In the genomic region with DNA sequence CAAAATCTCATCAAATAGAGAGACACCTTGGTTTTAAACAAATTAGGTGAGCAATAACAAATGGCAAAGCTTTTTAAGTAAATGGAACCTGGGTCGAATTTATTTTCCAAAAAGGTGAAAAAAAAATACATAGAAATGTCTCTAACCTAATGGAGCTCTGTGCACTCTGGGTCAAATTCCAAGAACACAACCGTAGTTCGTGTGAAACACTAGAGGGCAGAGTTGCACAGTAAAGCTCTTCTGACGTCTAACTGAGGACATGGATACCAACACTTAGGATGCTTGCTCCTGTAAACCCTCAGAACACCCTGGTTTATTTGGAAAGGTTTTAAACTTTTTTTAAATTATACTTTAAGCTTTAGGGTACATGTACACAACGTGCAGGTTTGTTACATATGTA, we compare ENCODE assay signal across 8 cellular contexts. TPM values are rescaled to one million over a fixed set of nuclear protein-coding genes. Genes with fewer than 3 reads are reported as not detected.
A peak's percentile ranks its signal among the peaks of the same experiment; 100 is the strongest.
DNase-seq lines count a peak whose midpoint lies in the region; ATAC-seq and TF ChIP-seq lines count a peak whose summit lies in the region.

No MANE protein-coding gene starts in this region.

- no peak overlapping the region for H3K9ac ChIP-seq in KMS-11
- H3K9ac ChIP-seq in OCI-LY1 (ENCODE audit: low read length) = no peak overlapping the region

- H3F3A ChIP-seq in GM23338 (replicated peaks; ENCODE audit: low read depth) = no peaks in the 10 kb centered on the region
- H3F3A ChIP-seq in OCI-LY1 (ENCODE audit: insufficient read depth, low read length) = no peaks in the 10 kb centered on the region

- DNase-seq in activated naive CD4-positive, alpha-beta T cell treated with anti-CD3 and anti-CD28 coated beads for 36 hours = peak; percentile 45
- DNase-seq in activated naive CD4-positive, alpha-beta T cell treated with anti-CD3 and anti-CD28 coated beads, Interleukin-2, amount 50 U/mL, for 16 hours = no peak
- peak; percentile 89 for DNase-seq in GM23338 (ENCODE audit: low spot score)
- DNase-seq in dorsolateral prefrontal cortex = peak in 2 of 10 donors; percentile 18 to 30
- DNase-seq in medulla oblongata (ENCODE audit: extremely low spot score) = peak; percentile 62
- DNase-seq in suprapubic skin (ENCODE audit: low spot score in 2 of 2) = no peak

- H3K4me2 ChIP-seq in GM23338 (no peak overlapping the region), KMS-11 (no peak overlapping the region), OCI-LY1 (ENCODE audit: low read length) (no peak overlapping the region)

- no peak for TF ChIP-seq POLR2A in suprapubic skin (IDR thresholded peaks at IDR 0.05)

- H3K27ac ChIP-seq in GM23338 (ENCODE audit: low read depth) (no peak overlapping the region), KMS-11 (no peak overlapping the region), OCI-LY1 (ENCODE audit: low read depth, low read length, poor library complexity, severe bottlenecking) (no peak overlapping the region), dorsolateral prefrontal cortex (no peak overlapping the region), suprapubic skin (no peak overlapping the region)

- H3K4me1 Mint-ChIP-seq in activated naive CD4-positive, alpha-beta T cell treated with anti-CD3 and anti-CD28 coated beads for 36 hours (ENCODE audit: low read depth) = no peaks in the 10 kb centered on the region
- H3K4me1 Mint-ChIP-seq in GM23338 = no peaks in the 10 kb centered on the region

- no peak overlapping the region for H2AFZ ChIP-seq in GM23338
- H2AFZ ChIP-seq in KMS-11 (ENCODE audit: low read depth) = no peak overlapping the region
- no peak overlapping the region for H2AFZ ChIP-seq in OCI-LY1 (ENCODE audit: low read length)

- no peak overlapping the region for H3K4me3 Mint-ChIP-seq in activated naive CD4-positive, alpha-beta T cell treated with anti-CD3 and anti-CD28 coated beads for 36 hours
- H3K4me3 Mint-ChIP-seq in GM23338 = no peak overlapping the region

- H3K4me3 ChIP-seq in GM23338 (no peak overlapping the region), KMS-11 (IDR thresholded peaks at IDR 0.05; ENCODE audit: insufficient read depth, low read depth, low read length) (no peak overlapping the region), OCI-LY1 (ENCODE audit: low read depth, low read length, poor library complexity, severe bottlenecking) (no peak overlapping the region), dorsolateral prefrontal cortex (no peak overlapping the region), suprapubic skin (no peak overlapping the region)

- no peaks in the 10 kb centered on the region for H3K36me3 ChIP-seq in GM23338 (ENCODE audit: insufficient read depth)
- H3K36me3 ChIP-seq in KMS-11 (ENCODE audit: insufficient read depth) = no peaks in the 10 kb centered on the region
- H3K36me3 ChIP-seq in OCI-LY1 (ENCODE audit: insufficient read depth, low read length) = no peaks in the 10 kb centered on the region
- no peaks in the 10 kb centered on the region for H3K36me3 ChIP-seq in suprapubic skin

- H4K20me1 ChIP-seq in GM23338 (replicated peaks; ENCODE audit: insufficient read depth) (no peaks in the 10 kb centered on the region), KMS-11 (ENCODE audit: insufficient read depth) (no peaks in the 10 kb centered on the region), OCI-LY1 (ENCODE audit: insufficient read depth, low read length) (no peaks in the 10 kb centered on the region; the same call in 1 of the 2 replicates)

- TF ChIP-seq EP300 in suprapubic skin (IDR thresholded peaks at IDR 0.05) = no peak

- H3K27me3 Mint-ChIP-seq in activated naive CD4-positive, alpha-beta T cell treated with anti-CD3 and anti-CD28 coated beads for 36 hours (ENCODE audit: low read depth) = peaks cover 2% of the 10 kb centered on the region
- H3K27me3 Mint-ChIP-seq in GM23338 (ENCODE audit: insufficient read depth, low read depth, poor library complexity) = no peaks in the 10 kb centered on the region

- intact Hi-C loops in activated naive CD4-positive, alpha-beta T cell treated with anti-CD3 and anti-CD28 coated beads for 36 hours (cut with micrococcal nuclease) = loop anchor here (1.0 kb wide), 4 partner anchors 296 to 1029 kb away; no protein-coding TSS in a partner anchor
- intact Hi-C loops in dorsolateral prefrontal cortex (cut with DNase I) = loop anchor here (2.0 to 10.0 kb wide), 3 partner anchors 294 to 1034 kb away; no protein-coding TSS in a partner anchor

- no peaks in the 10 kb centered on the region for H3K9me3 Mint-ChIP-seq in activated naive CD4-positive, alpha-beta T cell treated with anti-CD3 and anti-CD28 coated beads for 36 hours
- no peaks in the 10 kb centered on the region for H3K9me3 Mint-ChIP-seq in GM23338

- H3K36me3 Mint-ChIP-seq in activated naive CD4-positive, alpha-beta T cell treated with anti-CD3 and anti-CD28 coated beads for 36 hours (ENCODE audit: low read depth) = no peaks in the 10 kb centered on the region
- no peaks in the 10 kb centered on the region for H3K36me3 Mint-ChIP-seq in GM23338 (ENCODE audit: low read depth)

- H3K27me3 ChIP-seq in GM23338 (ENCODE audit: insufficient read depth) (no peaks in the 10 kb centered on the region), KMS-11 (ENCODE audit: insufficient read depth, low read depth) (no peaks in the 10 kb centered on the region), OCI-LY1 (ENCODE audit: insufficient read depth, low read length) (no peaks in the 10 kb centered on the region), dorsolateral prefrontal cortex (no peaks in the 10 kb centered on the region), suprapubic skin (no peaks in the 10 kb centered on the region)

- H3K9me3 ChIP-seq in OCI-LY1 (ENCODE audit: low read length) (no peaks in the 10 kb centered on the region), suprapubic skin (no peaks in the 10 kb centered on the region)

- H3K4me1 ChIP-seq in GM23338 (ENCODE audit: insufficient read depth) (no peaks in the 10 kb centered on the region), KMS-11 (ENCODE audit: low read depth, poor library complexity, severe bottlenecking) (no peaks in the 10 kb centered on the region), OCI-LY1 (ENCODE audit: insufficient read depth, low read length, severe bottlenecking) (no peaks in the 10 kb centered on the region), suprapubic skin (no peaks in the 10 kb centered on the region)

- peak; percentile 92 for ATAC-seq in GM23338

- no peak overlapping the region for H3K27ac Mint-ChIP-seq in activated naive CD4-positive, alpha-beta T cell treated with anti-CD3 and anti-CD28 coated beads for 36 hours
- H3K27ac Mint-ChIP-seq in GM23338 = no peak overlapping the region

- no peaks in the 10 kb centered on the region for H3K9me2 ChIP-seq in GM23338 (ENCODE audit: insufficient read depth)
- no peaks in the 10 kb centered on the region for H3K9me2 ChIP-seq in OCI-LY1 (ENCODE audit: low read depth, low read length)

- TF ChIP-seq CTCF in GM23338 (conservative IDR thresholded peaks at IDR 0.05; ENCODE audit: low read depth in 2 of 2) (peak; percentile 92 to 94), KMS-11 (conservative IDR thresholded peaks at IDR 0.05; ENCODE audit: low read depth, low read length) (peak; percentile 86), OCI-LY1 (IDR thresholded peaks at IDR 0.05; ENCODE audit: low read length) (peak; percentile 68), dorsolateral prefrontal cortex (IDR thresholded peaks at IDR 0.05 in 54 of 56, conservative IDR thresholded peaks at IDR 0.05 in 2 of 56; ENCODE audit: low read depth in 1 of 56, partially characterized antibody in 56 of 56) (peak; percentile 30 to 79 (median 62)), suprapubic skin (IDR thresholded peaks at IDR 0.05) (peak in 1 of 2 donors; percentile 42)

- CTCF ChIA-PET in activated naive CD4-positive, alpha-beta T cell treated with anti-CD3 and anti-CD28 coated beads for 36 hours (lab: Charles Lee) = interaction anchor here (0.5 to 2.4 kb wide), 20 partner anchors 9 to 1048 kb away, joined by 3 to 26 read pairs (median 4); no protein-coding TSS in a partner anchor

- 3% methylated on average over 5 of the region's 5 CpGs for WGBS in suprapubic skin

- H3K79me2 ChIP-seq in GM23338 (replicated peaks; ENCODE audit: insufficient read depth) (no peaks in the 10 kb centered on the region), KMS-11 (ENCODE audit: insufficient read depth, low read depth) (no peaks in the 10 kb centered on the region), OCI-LY1 (ENCODE audit: insufficient read depth, low read length) (no peaks in the 10 kb centered on the region)

TF ChIP-seq in GM23338, 12 proteins besides CTCF, POLR2A, EP300 and RAD21:
- TF ChIP-seq ZNF331 (CRISPR knock-in tag; IDR thresholded peaks at IDR 0.05; ENCODE audit: low read depth) = no peak

RNA-seq across cellular contexts. Expression of gene MARCHF11, which starts 18.9 kb away (rescaled TPM):
- not detected for total RNA-seq in activated naive CD4-positive, alpha-beta T cell treated with anti-CD3 and anti-CD28 coated beads for 36 hours
- 0.17 and 1.4 TPM in 2 replicates for total RNA-seq in GM23338 (2014; rRNA removed; shearing (Covaris generic))
- polyA plus RNA-seq in GM23338 (2016; fragmentation: Nextera tagmentation; extraction: Ambion mirVana) = 0.49 and 1.5 TPM in 2 replicates
- 10 to 100 TPM in 3 of 120 experiments, 1 to 10 TPM in 117; 1.1 to 14.0 (median 5.7) TPM for total RNA-seq in dorsolateral prefrontal cortex
- not detected for total RNA-seq in suprapubic skin

Comparison
In these comparisons a context has a peak if more than half of its experiments do, and no peak if none do; other contexts are left out.
1. DNase-seq: peak in activated naive CD4-positive, alpha-beta T cell treated with anti-CD3 and anti-CD28 coated beads for 36 hours (single experiment), GM23338 (single experiment) and medulla oblongata (single experiment); none in activated naive CD4-positive, alpha-beta T cell treated with anti-CD3 and anti-CD28 coated beads, Interleukin-2, amount 50 U/mL, for 16 hours (single experiment) and suprapubic skin (0 of 2).